In genomic region chr2:233081232-233081730, GRCh38 we compare ENCODE assay signal across 1 cellular context.
TF ChIP-seq lines count a peak whose summit lies in the region.

No MANE protein-coding gene starts in this region.

TF ChIP-seq in HepG2, 621 proteins besides CTCF, POLR2A, EP300 and RAD21:
- TF ChIP-seq MED13 (CRISPR knock-in tag; IDR thresholded peaks at IDR 0.05): no peak
